1 cellular context compared by ENCODE assay signal in the genomic region with DNA sequence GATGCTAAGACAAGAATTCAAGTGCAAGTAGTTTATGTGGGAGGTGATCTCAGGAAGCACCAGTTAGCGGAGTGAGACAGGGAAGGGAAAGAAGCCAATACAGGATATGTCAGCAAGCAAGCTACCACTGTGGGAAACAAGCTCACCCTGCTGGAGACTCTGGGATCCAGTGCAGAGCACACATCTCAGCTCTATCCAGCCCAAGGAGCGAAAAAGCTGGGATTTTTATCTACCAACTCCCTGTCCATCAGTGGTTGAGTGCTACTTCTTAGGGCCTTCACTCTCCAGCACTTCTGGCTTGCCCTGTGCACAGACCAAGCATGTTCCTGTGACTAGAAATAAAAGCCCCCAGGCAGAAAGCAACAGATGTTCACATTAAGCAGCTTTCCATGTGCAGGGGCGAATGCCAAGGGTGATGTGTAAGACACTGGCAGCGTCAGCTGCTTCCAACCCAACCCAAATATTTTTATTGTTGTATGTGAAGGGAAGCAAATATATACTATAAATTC.
TF ChIP-seq lines count a peak whose summit lies in the region.

No MANE protein-coding gene starts in this region.

TF ChIP-seq in HepG2, 621 proteins besides CTCF, POLR2A, EP300 and RAD21 (continued from another document):
- TF ChIP-seq FOXA3 (CRISPR knock-in tag; IDR thresholded peaks at IDR 0.05) (peak; percentile 12; the same call in 1 of the 2 replicates), ZNF292 (CRISPR knock-in tag; IDR thresholded peaks at IDR 0.05; ENCODE audit: borderline replicate concordance, low read depth) (no peak), ZNF720 (CRISPR knock-in tag; IDR thresholded peaks at IDR 0.05) (no peak), ZNF614 (CRISPR knock-in tag; IDR thresholded peaks at IDR 0.05; ENCODE audit: borderline replicate concordance) (0 out of 2 replicates have a peak, but pooled peaks have one; percentile 15), ZFX (CRISPR knock-in tag; IDR thresholded peaks at IDR 0.05; ENCODE audit: low read depth) (no peak), SMC3 (IDR thresholded peaks at IDR 0.05; ENCODE audit: low read length) (peak; percentile 52), MAF1 (CRISPR knock-in tag; IDR thresholded peaks at IDR 0.05; ENCODE audit: borderline replicate concordance) (no peak), MYC (CRISPR knock-in tag; IDR thresholded peaks at IDR 0.05; ENCODE audit: borderline replicate concordance) (no peak), ZNF317 (CRISPR knock-in tag; IDR thresholded peaks at IDR 0.05) (no peak), STAG1 (CRISPR knock-in tag; IDR thresholded peaks at IDR 0.05) (peak; percentile 63)
- TF ChIP-seq, protein P1, sequence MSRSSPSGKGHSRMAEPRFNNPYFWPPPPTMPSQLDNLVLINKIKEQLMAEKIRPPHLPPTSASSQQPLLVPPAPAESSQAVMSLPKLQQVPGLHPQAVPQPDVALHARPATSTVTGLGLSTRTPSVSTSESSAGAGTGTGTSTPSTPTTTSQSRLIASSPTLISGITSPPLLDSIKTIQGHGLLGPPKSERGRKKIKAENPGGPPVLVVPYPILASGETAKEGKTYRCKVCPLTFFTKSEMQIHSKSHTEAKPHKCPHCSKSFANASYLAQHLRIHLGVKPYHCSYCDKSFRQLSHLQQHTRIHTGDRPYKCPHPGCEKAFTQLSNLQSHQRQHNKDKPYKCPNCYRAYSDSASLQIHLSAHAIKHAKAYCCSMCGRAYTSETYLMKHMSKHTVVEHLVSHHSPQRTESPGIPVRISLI (CRISPR knock-in tag; IDR thresholded peaks at IDR 0.05; ENCODE audit: borderline replicate concordance): no peak
- TF ChIP-seq, protein P2, sequence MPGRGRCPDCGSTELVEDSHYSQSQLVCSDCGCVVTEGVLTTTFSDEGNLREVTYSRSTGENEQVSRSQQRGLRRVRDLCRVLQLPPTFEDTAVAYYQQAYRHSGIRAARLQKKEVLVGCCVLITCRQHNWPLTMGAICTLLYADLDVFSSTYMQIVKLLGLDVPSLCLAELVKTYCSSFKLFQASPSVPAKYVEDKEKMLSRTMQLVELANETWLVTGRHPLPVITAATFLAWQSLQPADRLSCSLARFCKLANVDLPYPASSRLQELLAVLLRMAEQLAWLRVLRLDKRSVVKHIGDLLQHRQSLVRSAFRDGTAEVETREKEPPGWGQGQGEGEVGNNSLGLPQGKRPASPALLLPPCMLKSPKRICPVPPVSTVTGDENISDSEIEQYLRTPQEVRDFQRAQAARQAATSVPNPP (CRISPR knock-in tag; IDR thresholded peaks at IDR 0.05): no peak
- TF ChIP-seq, protein P3, sequence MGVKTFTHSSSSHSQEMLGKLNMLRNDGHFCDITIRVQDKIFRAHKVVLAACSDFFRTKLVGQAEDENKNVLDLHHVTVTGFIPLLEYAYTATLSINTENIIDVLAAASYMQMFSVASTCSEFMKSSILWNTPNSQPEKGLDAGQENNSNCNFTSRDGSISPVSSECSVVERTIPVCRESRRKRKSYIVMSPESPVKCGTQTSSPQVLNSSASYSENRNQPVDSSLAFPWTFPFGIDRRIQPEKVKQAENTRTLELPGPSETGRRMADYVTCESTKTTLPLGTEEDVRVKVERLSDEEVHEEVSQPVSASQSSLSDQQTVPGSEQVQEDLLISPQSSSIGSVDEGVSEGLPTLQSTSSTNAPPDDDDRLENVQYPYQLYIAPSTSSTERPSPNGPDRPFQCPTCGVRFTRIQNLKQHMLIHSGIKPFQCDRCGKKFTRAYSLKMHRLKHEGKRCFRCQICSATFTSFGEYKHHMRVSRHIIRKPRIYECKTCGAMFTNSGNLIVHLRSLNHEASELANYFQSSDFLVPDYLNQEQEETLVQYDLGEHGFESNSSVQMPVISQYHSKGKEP (CRISPR knock-in tag; IDR thresholded peaks at IDR 0.05): no peak
